In genomic region chr6:104985875-104986274, GRCh38 we compare ENCODE assay signal across 11 cellular contexts. TPM values are rescaled to one million over a fixed set of nuclear protein-coding genes. Genes with fewer than 3 reads are reported as not detected.
DNase-seq lines count a peak whose midpoint lies in the region; ATAC-seq, FAIRE-seq and TF ChIP-seq lines count a peak whose summit lies in the region.
"Not testable (repeated sequence)": the region's sequence is repeated elsewhere in the genome, so short reads cannot be mapped to it uniquely, and the experiment has no call there.
"Had no signal": no experiment of that assay in that cellular context is flagged by ENCODE, and none has a peak within 500 bp of the region (broad histone marks: within the 10 kb centered on the region; RNA-seq: fewer than 3 reads in every experiment).

No MANE protein-coding gene starts in this region.

- not testable (repeated sequence) for H3K23me2 ChIP-seq in H9 (ENCODE audit: insufficient read length, low read depth, low read length, poor library complexity, severe bottlenecking)

- H3K27ac Mint-ChIP-seq in H9 (peak overlapping the region; percentile 4 to 80 (median 73); a peak in 6 of 7 replicates), mesothelial cell of epicardium (peak overlapping the region; percentile 70)
- not testable (repeated sequence) for H3K27ac Mint-ChIP-seq in endothelial cell (ENCODE audit: unreplicated experiment); neural progenitor cell

- not testable (repeated sequence) for H2BK15ac ChIP-seq in H9 (ENCODE audit: low read depth, low read length)

- DNase-seq in H9; PC-9; K562 (ENCODE audit: extremely low read depth in 1 of 4, low spot score in 3 of 4); endothelial cell (ENCODE audit: low spot score); mesothelial cell of epicardium (ENCODE audit: low spot score in 2 of 2, unreplicated experiment in 2 of 2); neural progenitor cell (ENCODE audit: low spot score): not testable (repeated sequence)

- not testable (repeated sequence) for H3K4me3 ChIP-seq in PC-9, K562, neural progenitor cell

- not testable (repeated sequence) for H3K14ac ChIP-seq in H9 (ENCODE audit: insufficient read depth, low read length)

- WGBS in H9 (ENCODE audit: extremely low coverage, insufficient read length, low lambda C conversion rate) = no CpG with 5 or more reads among the region's 4 CpGs
- WGBS in K562 (ENCODE audit: insufficient coverage, low coverage, missing lambda C conversion rate) = 73% methylated on average over 4 of the region's 4 CpGs

- H2BK20ac ChIP-seq in H9 (ENCODE audit: low read depth, low read length, poor library complexity, severe bottlenecking) = not testable (repeated sequence)

- not testable (repeated sequence) for TF ChIP-seq POLR2A in K562 (conservative IDR thresholded peaks at IDR 0.05)

- not testable (repeated sequence) for H2BK12ac ChIP-seq in H9 (ENCODE audit: insufficient read length, low read depth, low read length)

- not testable (repeated sequence) for H3K36me3 ChIP-seq in PC-9 (ENCODE audit: low read depth)
- H3K36me3 ChIP-seq in K562 (ENCODE audit: control insufficient read depth, insufficient read depth, low read length) = peaks cover 49% of the 10 kb centered on the region
- H3K36me3 ChIP-seq in neural progenitor cell = peaks cover 19% of the 10 kb centered on the region

- not testable (repeated sequence) for H3K23ac ChIP-seq in H9 (ENCODE audit: insufficient read length, low read depth, low read length)

- not testable (repeated sequence) for H3K9ac ChIP-seq in H9 (ENCODE audit: extremely low read depth, insufficient read length, low read length); K562 (ENCODE audit: insufficient read depth in 1 of 2, low read depth in 2 of 2, low read length in 2 of 2); neural progenitor cell

- not testable (repeated sequence) for TF ChIP-seq EP300 in K562 (IDR thresholded peaks at IDR 0.05; ENCODE audit: low read length)

- CTCF ChIA-PET in PC-9 (lab: Charles Lee) = interaction anchor here (0.6 kb wide), 1 partner anchor 729 kb away, joined by 3 read pairs; no protein-coding TSS in a partner anchor
- CTCF ChIA-PET in K562 (lab: Yijun Ruan, JAX; ENCODE audit: low intra/inter-chr PET ratio) = not testable (repeated sequence)

- not testable (repeated sequence) for ATAC-seq in K562

- H4K20me1 ChIP-seq in H9 (ENCODE audit: control insufficient read depth, insufficient read depth, insufficient read length); PC-9 (ENCODE audit: insufficient read depth); K562 (replicated peaks; ENCODE audit: control insufficient read depth, insufficient read depth, low read length); neural progenitor cell (ENCODE audit: low read depth): not testable (repeated sequence)

- H2AK5ac ChIP-seq in H9 (ENCODE audit: insufficient read length, low read length) = not testable (repeated sequence)

- not testable (repeated sequence) for H3K4ac ChIP-seq in H9 (ENCODE audit: low read depth, low read length)

- not testable (repeated sequence) for H3K56ac ChIP-seq in H9 (ENCODE audit: insufficient read length, low read depth, low read length)

- POLR2A ChIA-PET in PC-9 (lab: Charles Lee; ENCODE audit: unreplicated experiment) = not testable (repeated sequence)
- POLR2A ChIA-PET in K562 (lab: Yijun Ruan, JAX) = interaction anchor here (0.7 kb wide), 1 partner anchor 16 kb away, joined by 3 read pairs; no protein-coding TSS in a partner anchor

- H3K9me3 Mint-ChIP-seq in H9; endothelial cell (ENCODE audit: unreplicated experiment); mesothelial cell of epicardium: not testable (repeated sequence)
- peaks cover 19% of the 10 kb centered on the region for H3K9me3 Mint-ChIP-seq in neural progenitor cell

- H4K91ac ChIP-seq in H9 (ENCODE audit: insufficient read length, low read depth, low read length) = not testable (repeated sequence)

- TF ChIP-seq RAD21 in K562 (CRISPR knock-in tag; conservative IDR thresholded peaks at IDR 0.05 in 1 of 2, IDR thresholded peaks at IDR 0.05 in 1 of 2) = not testable (repeated sequence)

- not testable (repeated sequence) for H3T11ph ChIP-seq in H9 (ENCODE audit: low read length)

- H3F3A ChIP-seq in PC-9 (ENCODE audit: insufficient read depth, low read depth); neural progenitor cell (ENCODE audit: low read depth): not testable (repeated sequence)

- not testable (repeated sequence) for H3K9me2 ChIP-seq in PC-9 (ENCODE audit: insufficient read depth)

- H3K27ac ChIP-seq in H9 (ENCODE audit: insufficient read length, low read depth, low read length); PC-9; K562 (ENCODE audit: extremely low read depth, low read depth, low read length): not testable (repeated sequence)
- peak overlapping the region; percentile 42 for H3K27ac ChIP-seq in neural progenitor cell

- intact Hi-C loops in PC-9 (cut with micrococcal nuclease; ENCODE audit: unreplicated experiment); K562 (cut with micrococcal nuclease): not testable (repeated sequence)

- TF ChIP-seq CTCF in H9 (conservative IDR thresholded peaks at IDR 0.05); PC-9 (conservative IDR thresholded peaks at IDR 0.05); K562 (IDR thresholded peaks at IDR 0.05 in 2 of 3, conservative IDR thresholded peaks at IDR 0.05 in 1 of 3; ENCODE audit: insufficient read depth in 2 of 3, low read depth in 1 of 3, low read length in 3 of 3); endothelial cell (IDR thresholded peaks at IDR 0.05; ENCODE audit: unreplicated experiment); mesothelial cell of epicardium (IDR thresholded peaks at IDR 0.05; ENCODE audit: unreplicated experiment); neural progenitor cell (IDR thresholded peaks at IDR 0.05): not testable (repeated sequence)

- in situ Hi-C loops in K562 (cut with MboI) = not testable (repeated sequence)

- H3K79me1 ChIP-seq in H9 (ENCODE audit: insufficient read depth, low read depth, low read length, poor library complexity, severe bottlenecking) = not testable (repeated sequence)

- not testable (repeated sequence) for H4K8ac ChIP-seq in H9 (replicated peaks; ENCODE audit: insufficient read length, low read depth, low read length)

- not testable (repeated sequence) for H3K4me3 Mint-ChIP-seq in H9, mesothelial cell of epicardium, neural progenitor cell
- H3K4me3 Mint-ChIP-seq in endothelial cell (ENCODE audit: unreplicated experiment) = peak overlapping the region; percentile 23

- H2AFZ ChIP-seq in H9 (ENCODE audit: low read length); K562 (ENCODE audit: low read depth, low read length); neural progenitor cell (replicated peaks): not testable (repeated sequence)
- peak overlapping the region; percentile 35; the same call in 1 of the 2 replicates for H2AFZ ChIP-seq in PC-9

- not testable (repeated sequence) for H3K27me3 ChIP-seq in H9 (ENCODE audit: insufficient read depth, low read length); PC-9 (ENCODE audit: insufficient read depth, low read depth); K562 (ENCODE audit: control insufficient read depth in 2 of 2, insufficient read depth in 2 of 2, low read length in 2 of 2); neural progenitor cell

- H3K9me3 ChIP-seq in H9 (ENCODE audit: control insufficient read depth, low read depth, low read length); PC-9 (ENCODE audit: insufficient read depth, low read depth); K562 (replicated peaks; ENCODE audit: control insufficient read depth, insufficient read depth, low read depth, low read length); neural progenitor cell (ENCODE audit: low read depth): not testable (repeated sequence)

- BruUV-seq in PC-9 (replicated peaks; lab: Mats Ljungman, UMichigan); K562 (replicated peaks; lab: Mats Ljungman, UMichigan): not testable (repeated sequence)

- not testable (repeated sequence) for H3K18ac ChIP-seq in H9 (ENCODE audit: insufficient read length, low read depth, low read length)

- H4K5ac ChIP-seq in H9 (ENCODE audit: insufficient read length, low read depth, low read length) = not testable (repeated sequence)

- H3K4me1 ChIP-seq in H9 (ENCODE audit: insufficient read depth, low read length); PC-9 (replicated peaks; ENCODE audit: insufficient read depth); K562 (replicated peaks in 1 of 2; ENCODE audit: control insufficient read depth in 2 of 2, insufficient read depth in 2 of 2, low read length in 2 of 2); neural progenitor cell: not testable (repeated sequence)

- H3K4me1 Mint-ChIP-seq in H9 = peaks cover 20 to 27% of the 10 kb centered on the region in 2 experiments
- not testable (repeated sequence) for H3K4me1 Mint-ChIP-seq in endothelial cell (ENCODE audit: unreplicated experiment); neural progenitor cell
- peaks cover 18% of the 10 kb centered on the region for H3K4me1 Mint-ChIP-seq in mesothelial cell of epicardium

- H3K4me2 ChIP-seq in H9 (ENCODE audit: insufficient read depth, insufficient read length, low read length); PC-9; K562 (ENCODE audit: insufficient read depth, low read length); neural progenitor cell: not testable (repeated sequence)

- H3K36me3 Mint-ChIP-seq in H9 (ENCODE audit: insufficient read depth in 1 of 3, low read depth in 3 of 3) (peaks cover 27 to 67% (median 59%) of the 10 kb centered on the region in 3 experiments), endothelial cell (ENCODE audit: low read depth, unreplicated experiment) (peaks cover 10% of the 10 kb centered on the region), mesothelial cell of epicardium (peaks cover 21% of the 10 kb centered on the region), neural progenitor cell (peaks cover 65% of the 10 kb centered on the region)

- H2BK5ac ChIP-seq in H9 (ENCODE audit: insufficient read length, low read length) = not testable (repeated sequence)

- H3K9me1 ChIP-seq in K562 (ENCODE audit: control insufficient read depth, insufficient read depth, low read length) = not testable (repeated sequence)

- H2BK120ac ChIP-seq in H9 (ENCODE audit: low read depth, low read length, poor library complexity, severe bottlenecking) = not testable (repeated sequence)

- FAIRE-seq in K562 (lab: Jason Lieb, UNC) = not testable (repeated sequence)

- H3K27me3 Mint-ChIP-seq in H9 (ENCODE audit: low read depth); endothelial cell (ENCODE audit: unreplicated experiment); mesothelial cell of epicardium (ENCODE audit: low read depth); neural progenitor cell (ENCODE audit: insufficient read depth, low read depth): not testable (repeated sequence)

- H3K79me2 ChIP-seq in H9 (ENCODE audit: insufficient read depth, low read length); PC-9 (ENCODE audit: low read depth): not testable (repeated sequence)
- H3K79me2 ChIP-seq in K562 (ENCODE audit: control insufficient read depth, insufficient read depth, low read length) (peaks cover 71% of the 10 kb centered on the region), neural progenitor cell (ENCODE audit: low read depth) (peaks cover 100% of the 10 kb centered on the region)

RNA-seq across cellular contexts. Expression of gene LIN28B, which starts 29.0 kb away (rescaled TPM):
- total RNA-seq in H9 (2021) (109 and 110 TPM in 2 replicates), PC-9 (2021) (not detected in 2 replicates), K562 (2014; rRNA removed) (42.1 and 42.8 TPM in 2 replicates), K562 (2014; rRNA removed; fragmentation: Illumina TruSeq; extraction: Trizol) (77.3 and 85.4 TPM in 2 replicates), K562 (2015; rRNA removed; fragmentation: Illumina TruSeq; extraction: Trizol) (70.4 and 77.0 TPM in 2 replicates), K562 (2021) (50.5 and 52.7 TPM in 2 replicates), endothelial cell (ENCODE audit: unreplicated experiment) (36.9 TPM), mesothelial cell of epicardium (18.1 to 19.7 TPM (median 19.3 TPM) in 3 replicates), neural progenitor cell (ENCODE audit: low replicate concordance) (105 and 165 TPM in 2 replicates)
- 5.2 and 15.0 TPM in 2 replicates for total RNA-seq in K562 (2011; cell fraction: chromatin; rRNA removed; ENCODE audit: low replicate concordance)
- total RNA-seq in K562 (2011; cell fraction: nucleolus; rRNA removed) = 3.5 and 6.6 TPM in 2 replicates
- total RNA-seq in K562 (2011; cell fraction: nucleoplasm; rRNA removed) = 10.7 and 20.8 TPM in 2 replicates
- polyA plus RNA-seq in K562 (2011; rRNA removed) (25.5 and 36.3 TPM in 2 replicates), K562 (2014; fragmentation: Illumina TruSeq; extraction: Trizol) (45.0 and 56.4 TPM in 2 replicates), K562 (2014; fragmentation: Nextera tagmentation; extraction: Ambion mirVana) (10 to 100 TPM; 20.9 to 29.9 TPM), K562 (2014; rRNA removed) (25.8 and 27.6 TPM in 2 replicates)
- polyA plus RNA-seq in K562 (2011; cell fraction: cytosol; rRNA removed) = 7.4 and 15.1 TPM in 2 replicates
- polyA plus RNA-seq in K562 (2011; cell fraction: nucleus; rRNA removed) = 7.3 and 10.4 TPM in 2 replicates
- polyA plus RNA-seq in K562 (2012) = 25.1 and 34.8 TPM in 2 replicates
- polyA minus RNA-seq in K562 (2011; rRNA and poly(A)+ RNA removed) = 51.8 and 54.2 TPM in 2 replicates
- 20.6 and 29.0 TPM in 2 replicates for polyA minus RNA-seq in K562 (2011; cell fraction: cytosol; rRNA and poly(A)+ RNA removed)
- polyA minus RNA-seq in K562 (2011; cell fraction: nucleus; rRNA and poly(A)+ RNA removed) = 6.1 and 12.8 TPM in 2 replicates
- total RNA-seq: CD4-positive, alpha-beta memory T cell; CD4-positive, CD25-positive, alpha-beta regulatory T cell; CD8-positive, alpha-beta memory T cell had no signal
- polyA plus RNA-seq: AG04450; CD14-positive monocyte; CD4-positive, alpha-beta memory T cell; CD4-positive, CD25-positive, alpha-beta regulatory T cell; CD8-positive, alpha-beta memory T cell had no signal
